ENCODE assay signal across 1 cellular context in genomic region chr1:67760030-67760821, GRCh38.
TF ChIP-seq lines count a peak whose summit lies in the region.

No MANE protein-coding gene starts in this region.

TF ChIP-seq in HepG2, 621 proteins besides CTCF, POLR2A, EP300 and RAD21 (continued from another document and continues in another):
- TF ChIP-seq, protein P1, sequence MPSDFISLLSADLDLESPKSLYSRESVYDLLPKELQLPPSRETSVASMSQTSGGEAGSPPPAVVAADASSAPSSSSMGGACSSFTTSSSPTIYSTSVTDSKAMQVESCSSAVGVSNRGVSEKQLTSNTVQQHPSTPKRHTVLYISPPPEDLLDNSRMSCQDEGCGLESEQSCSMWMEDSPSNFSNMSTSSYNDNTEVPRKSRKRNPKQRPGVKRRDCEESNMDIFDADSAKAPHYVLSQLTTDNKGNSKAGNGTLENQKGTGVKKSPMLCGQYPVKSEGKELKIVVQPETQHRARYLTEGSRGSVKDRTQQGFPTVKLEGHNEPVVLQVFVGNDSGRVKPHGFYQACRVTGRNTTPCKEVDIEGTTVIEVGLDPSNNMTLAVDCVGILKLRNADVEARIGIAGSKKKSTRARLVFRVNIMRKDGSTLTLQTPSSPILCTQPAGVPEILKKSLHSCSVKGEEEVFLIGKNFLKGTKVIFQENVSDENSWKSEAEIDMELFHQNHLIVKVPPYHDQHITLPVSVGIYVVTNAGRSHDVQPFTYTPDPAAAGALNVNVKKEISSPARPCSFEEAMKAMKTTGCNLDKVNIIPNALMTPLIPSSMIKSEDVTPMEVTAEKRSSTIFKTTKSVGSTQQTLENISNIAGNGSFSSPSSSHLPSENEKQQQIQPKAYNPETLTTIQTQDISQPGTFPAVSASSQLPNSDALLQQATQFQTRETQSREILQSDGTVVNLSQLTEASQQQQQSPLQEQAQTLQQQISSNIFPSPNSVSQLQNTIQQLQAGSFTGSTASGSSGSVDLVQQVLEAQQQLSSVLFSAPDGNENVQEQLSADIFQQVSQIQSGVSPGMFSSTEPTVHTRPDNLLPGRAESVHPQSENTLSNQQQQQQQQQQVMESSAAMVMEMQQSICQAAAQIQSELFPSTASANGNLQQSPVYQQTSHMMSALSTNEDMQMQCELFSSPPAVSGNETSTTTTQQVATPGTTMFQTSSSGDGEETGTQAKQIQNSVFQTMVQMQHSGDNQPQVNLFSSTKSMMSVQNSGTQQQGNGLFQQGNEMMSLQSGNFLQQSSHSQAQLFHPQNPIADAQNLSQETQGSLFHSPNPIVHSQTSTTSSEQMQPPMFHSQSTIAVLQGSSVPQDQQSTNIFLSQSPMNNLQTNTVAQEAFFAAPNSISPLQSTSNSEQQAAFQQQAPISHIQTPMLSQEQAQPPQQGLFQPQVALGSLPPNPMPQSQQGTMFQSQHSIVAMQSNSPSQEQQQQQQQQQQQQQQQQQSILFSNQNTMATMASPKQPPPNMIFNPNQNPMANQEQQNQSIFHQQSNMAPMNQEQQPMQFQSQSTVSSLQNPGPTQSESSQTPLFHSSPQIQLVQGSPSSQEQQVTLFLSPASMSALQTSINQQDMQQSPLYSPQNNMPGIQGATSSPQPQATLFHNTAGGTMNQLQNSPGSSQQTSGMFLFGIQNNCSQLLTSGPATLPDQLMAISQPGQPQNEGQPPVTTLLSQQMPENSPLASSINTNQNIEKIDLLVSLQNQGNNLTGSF (CRISPR knock-in tag; IDR thresholded peaks at IDR 0.05): no peak
- TF ChIP-seq CCDC6 (CRISPR knock-in tag; IDR thresholded peaks at IDR 0.05) (no peak), MED1 (CRISPR knock-in tag; IDR thresholded peaks at IDR 0.05) (peak; percentile 58; the same call in 1 of the 2 replicates), PRPF4 (IDR thresholded peaks at IDR 0.05; ENCODE audit: low read depth, low read length, poor library complexity, severe bottlenecking) (no peak), ZNF496 (CRISPR knock-in tag; IDR thresholded peaks at IDR 0.05; ENCODE audit: insufficient replicate concordance) (no peak), TSC22D2 (CRISPR knock-in tag; IDR thresholded peaks at IDR 0.05; ENCODE audit: borderline replicate concordance) (no peak), NR2F6 (IDR thresholded peaks at IDR 0.05) (0 out of 2 replicates have a peak, but pooled peaks have one; percentile 17), NR2F6 (CRISPR knock-in tag; IDR thresholded peaks at IDR 0.05) (peak; percentile 32; the same call in 1 of the 2 replicates), RFX5 (IDR thresholded peaks at IDR 0.05; ENCODE audit: low read depth, low read length) (no peak), RELA (CRISPR knock-in tag; IDR thresholded peaks at IDR 0.05) (no peak), ZFP37 (CRISPR knock-in tag; IDR thresholded peaks at IDR 0.05; ENCODE audit: borderline replicate concordance) (no peak), TERF1 (CRISPR knock-in tag; IDR thresholded peaks at IDR 0.05) (no peak), PLRG1 (conservative IDR thresholded peaks at IDR 0.05) (no peak), GTF2F1 (IDR thresholded peaks at IDR 0.05; ENCODE audit: low read length) (no peak), SSRP1 (CRISPR knock-in tag; IDR thresholded peaks at IDR 0.05) (no peak), STAT5B (CRISPR knock-in tag; IDR thresholded peaks at IDR 0.05) (no peak), GLMP (CRISPR knock-in tag; IDR thresholded peaks at IDR 0.05; ENCODE audit: borderline replicate concordance) (no peak), TRIM24 (CRISPR knock-in tag; IDR thresholded peaks at IDR 0.05) (no peak), FOSL2 (CRISPR knock-in tag; IDR thresholded peaks at IDR 0.05) (peak; percentile 70), MBNL3 (CRISPR knock-in tag; conservative IDR thresholded peaks at IDR 0.05) (no peak), ZHX1 (CRISPR knock-in tag; IDR thresholded peaks at IDR 0.05; ENCODE audit: low read depth) (no peak), ZNF138 (CRISPR knock-in tag; IDR thresholded peaks at IDR 0.05; ENCODE audit: low read depth) (no peak), ZNF670 (CRISPR knock-in tag; IDR thresholded peaks at IDR 0.05; ENCODE audit: borderline replicate concordance) (no peak), JARID2 (CRISPR knock-in tag; IDR thresholded peaks at IDR 0.05; ENCODE audit: insufficient replicate concordance) (no peak), KLF6 (CRISPR knock-in tag; IDR thresholded peaks at IDR 0.05) (no peak), ZNF550 (CRISPR knock-in tag; IDR thresholded peaks at IDR 0.05; ENCODE audit: borderline replicate concordance) (no peak), PREB (CRISPR knock-in tag; IDR thresholded peaks at IDR 0.05) (no peak), HNF4G (IDR thresholded peaks at IDR 0.05; ENCODE audit: borderline replicate concordance, low read depth, low read length) (peak; percentile 94), HNF4G (CRISPR knock-in tag; IDR thresholded peaks at IDR 0.05; ENCODE audit: borderline replicate concordance, low read depth) (0 out of 2 replicates have a peak, but pooled peaks have one; percentile 63), FOSL1 (CRISPR knock-in tag; IDR thresholded peaks at IDR 0.05; ENCODE audit: borderline replicate concordance) (no peak), KDM6A (CRISPR knock-in tag; IDR thresholded peaks at IDR 0.05; ENCODE audit: low read depth) (peak; percentile 65; the same call in 1 of the 2 replicates), SMARCC2 (IDR thresholded peaks at IDR 0.05) (no peak), ZNF839 (CRISPR knock-in tag; IDR thresholded peaks at IDR 0.05; ENCODE audit: borderline replicate concordance) (no peak), ZNF333 (CRISPR knock-in tag; IDR thresholded peaks at IDR 0.05; ENCODE audit: borderline replicate concordance) (no peak), SP2 (CRISPR knock-in tag; IDR thresholded peaks at IDR 0.05) (no peak), HNRNPUL1 (IDR thresholded peaks at IDR 0.05; ENCODE audit: low read depth, low read length) (no peak), DR1 (CRISPR knock-in tag; IDR thresholded peaks at IDR 0.05) (no peak), ASH2L (IDR thresholded peaks at IDR 0.05; ENCODE audit: insufficient read length, low read depth, low read length) (peak; percentile 71), ZFP82 (CRISPR knock-in tag; IDR thresholded peaks at IDR 0.05; ENCODE audit: borderline replicate concordance) (no peak), ZFP41 (CRISPR knock-in tag; IDR thresholded peaks at IDR 0.05; ENCODE audit: borderline replicate concordance) (no peak), IKZF1 (IDR thresholded peaks at IDR 0.05) (no peak), ZNF234 (CRISPR knock-in tag; conservative IDR thresholded peaks at IDR 0.05) (no peak), NFIB (CRISPR knock-in tag; IDR thresholded peaks at IDR 0.05; ENCODE audit: borderline replicate concordance) (no peak), FOXK1 (CRISPR knock-in tag; IDR thresholded peaks at IDR 0.05; ENCODE audit: borderline replicate concordance, low read depth) (no peak), ZNF556 (CRISPR knock-in tag; IDR thresholded peaks at IDR 0.05; ENCODE audit: borderline replicate concordance) (no peak)
- TF ChIP-seq, protein P2, sequence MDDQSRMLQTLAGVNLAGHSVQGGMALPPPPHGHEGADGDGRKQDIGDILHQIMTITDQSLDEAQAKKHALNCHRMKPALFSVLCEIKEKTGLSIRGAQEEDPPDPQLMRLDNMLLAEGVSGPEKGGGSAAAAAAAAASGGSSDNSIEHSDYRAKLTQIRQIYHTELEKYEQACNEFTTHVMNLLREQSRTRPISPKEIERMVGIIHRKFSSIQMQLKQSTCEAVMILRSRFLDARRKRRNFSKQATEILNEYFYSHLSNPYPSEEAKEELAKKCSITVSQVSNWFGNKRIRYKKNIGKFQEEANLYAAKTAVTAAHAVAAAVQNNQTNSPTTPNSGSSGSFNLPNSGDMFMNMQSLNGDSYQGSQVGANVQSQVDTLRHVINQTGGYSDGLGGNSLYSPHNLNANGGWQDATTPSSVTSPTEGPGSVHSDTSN (CRISPR knock-in tag; IDR thresholded peaks at IDR 0.05; ENCODE audit: borderline replicate concordance): no peak
- TF ChIP-seq, protein P3, sequence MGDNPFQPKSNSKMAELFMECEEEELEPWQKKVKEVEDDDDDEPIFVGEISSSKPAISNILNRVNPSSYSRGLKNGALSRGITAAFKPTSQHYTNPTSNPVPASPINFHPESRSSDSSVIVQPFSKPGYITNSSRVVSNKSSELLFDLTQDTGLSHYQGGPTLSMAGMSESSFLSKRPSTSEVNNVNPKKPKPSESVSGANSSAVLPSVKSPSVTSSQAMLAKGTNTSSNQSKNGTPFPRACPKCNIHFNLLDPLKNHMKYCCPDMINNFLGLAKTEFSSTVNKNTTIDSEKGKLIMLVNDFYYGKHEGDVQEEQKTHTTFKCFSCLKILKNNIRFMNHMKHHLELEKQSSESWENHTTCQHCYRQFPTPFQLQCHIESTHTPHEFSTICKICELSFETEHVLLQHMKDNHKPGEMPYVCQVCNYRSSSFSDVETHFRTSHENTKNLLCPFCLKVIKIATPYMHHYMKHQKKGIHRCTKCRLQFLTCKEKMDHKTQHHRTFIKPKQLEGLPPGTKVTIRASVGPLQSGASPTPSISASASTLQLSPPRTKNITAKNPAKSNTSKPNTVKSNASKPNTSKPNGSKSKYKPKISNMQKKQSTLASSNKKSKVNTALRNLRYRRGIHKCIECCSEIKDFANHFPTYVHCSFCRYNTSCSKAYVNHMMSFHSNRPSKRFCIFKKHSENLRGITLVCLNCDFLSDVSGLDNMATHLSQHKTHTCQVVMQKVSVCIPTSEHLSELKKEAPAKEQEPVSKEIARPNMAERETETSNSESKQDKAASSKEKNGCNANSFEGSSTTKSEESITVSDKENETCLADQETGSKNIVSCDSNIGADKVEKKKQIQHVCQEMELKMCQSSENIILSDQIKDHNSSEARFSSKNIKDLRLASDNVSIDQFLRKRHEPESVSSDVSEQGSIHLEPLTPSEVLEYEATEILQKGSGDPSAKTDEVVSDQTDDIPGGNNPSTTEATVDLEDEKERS (CRISPR knock-in tag; IDR thresholded peaks at IDR 0.05): peak; percentile 61; the same call in 1 of the 2 replicates
- TF ChIP-seq, protein P4, sequence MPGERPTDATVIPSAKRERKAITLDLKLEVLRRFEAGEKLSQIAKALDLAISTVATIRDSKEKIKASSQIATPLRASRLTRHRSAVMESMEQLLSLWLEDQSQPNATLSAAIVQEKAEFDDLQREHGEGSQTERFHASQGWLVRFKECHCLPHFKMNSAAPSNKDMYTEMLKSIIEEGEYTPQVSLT (CRISPR knock-in tag; IDR thresholded peaks at IDR 0.05; ENCODE audit: borderline replicate concordance, low read depth): no peak
